Comparison of ENCODE assay signal across 2 cellular contexts in genomic region chr4:145099653-145100052, GRCh38.
TF ChIP-seq lines count a peak whose summit lies in the region.

No MANE protein-coding gene starts in this region.

TF ChIP-seq in A549, 52 proteins besides CTCF, POLR2A, EP300 and RAD21 (continued from another document):
- no peak for TF ChIP-seq REST (IDR thresholded peaks at IDR 0.05)
- no peak for TF ChIP-seq MAZ (IDR thresholded peaks at IDR 0.05; ENCODE audit: borderline replicate concordance, low read depth, low read length)
- TF ChIP-seq ZNF302 (CRISPR knock-in tag; IDR thresholded peaks at IDR 0.05): no peak
- no peak for TF ChIP-seq MAFK (IDR thresholded peaks at IDR 0.05; ENCODE audit: partially characterized antibody)
- no peak for TF ChIP-seq NFE2L2 (conservative IDR thresholded peaks at IDR 0.05; ENCODE audit: low read length)
- no peak for TF ChIP-seq KDM1A (IDR thresholded peaks at IDR 0.05; ENCODE audit: low read depth)

TF ChIP-seq in GM23338, 12 proteins besides CTCF, POLR2A, EP300 and RAD21 (continued from another document):
- TF ChIP-seq REST (IDR thresholded peaks at IDR 0.05; ENCODE audit: unreplicated experiment) (no peak), NANOG (IDR thresholded peaks at IDR 0.05; ENCODE audit: borderline replicate concordance) (no peak), ZNF114 (CRISPR knock-in tag; IDR thresholded peaks at IDR 0.05) (no peak), POLR2AphosphoS5 (IDR thresholded peaks at IDR 0.05; ENCODE audit: low read depth) (no peak), CREB1 (CRISPR knock-in tag; IDR thresholded peaks at IDR 0.05; ENCODE audit: low read depth) (no peak), ZNF462 (CRISPR knock-in tag; IDR thresholded peaks at IDR 0.05) (no peak)
